In the genomic region with DNA sequence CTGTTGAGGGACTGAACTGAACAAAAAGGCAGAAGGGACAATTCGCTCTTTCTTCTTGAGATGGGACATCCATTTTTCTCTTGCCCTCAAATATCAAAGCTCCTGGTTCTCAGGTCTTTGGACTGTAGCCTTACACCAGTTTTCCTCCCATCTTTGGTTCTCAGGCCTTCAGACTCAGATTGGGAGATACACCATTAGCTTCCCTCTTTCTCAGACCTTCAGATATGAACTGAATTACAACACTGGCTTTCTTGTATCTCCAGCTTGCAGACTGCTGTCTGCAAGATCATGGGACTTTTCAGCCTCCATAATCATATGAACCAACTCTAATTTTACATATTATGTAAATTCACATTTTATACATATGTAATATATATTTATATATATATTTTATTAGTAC, we compare ENCODE assay signal across 26 cellular contexts. TPM values are rescaled to one million over a fixed set of nuclear protein-coding genes. Genes with fewer than 3 reads are reported as not detected.
"Had no signal": no experiment of that assay in that cellular context is flagged by ENCODE, and none has a peak within 500 bp of the region (broad histone marks: within the 10 kb centered on the region; RNA-seq: fewer than 3 reads in every experiment).

No MANE protein-coding gene starts in this region.

- ATAC-seq: naive thymus-derived CD4-positive, alpha-beta T cell; natural killer cell treated with Interleukin-12 subunit alpha and Interleukin-12 subunit beta and Interleukin-15 and Interleukin-18, amount 100 ng/mL, for 72 hours; pancreas; right cardiac atrium; sciatic nerve; stimulated activated naive B cell treated with anti-CD40 and anti-IgM and Interleukin-4, amounts not matched to agents 10 μg/mL and 1 μg/mL and 100 μg/mL, for 72 hours; stimulated activated naive CD8-positive, alpha-beta T cell treated with anti-CD3 and anti-CD28 coated beads, Interleukin-15, Interleukin-2, amounts not matched to agents 100 U/mL and 50 U/mL, for 24 hours had no signal

- DNase-seq: islet precursor cell; left ventricle myocardium inferior; mesendoderm; naive thymus-derived CD4-positive, alpha-beta T cell; nucleus accumbens; pancreas; posterior cingulate gyrus; retina; right cardiac atrium; stimulated activated CD4-positive, alpha-beta T cell treated with anti-CD3 and anti-CD28 coated beads, Interleukin-12 subunit alpha, Interleukin-12 subunit beta, amount 100 ng/mL, for 4 hours; stimulated activated CD4-positive, alpha-beta T cell treated with anti-CD3 and anti-CD28 coated beads, Interleukin-15, amount 100 ng/mL, for 24 hours; stimulated activated CD4-positive, alpha-beta T cell treated with anti-CD3 and anti-CD28 coated beads, Interleukin-2, amount 100 ng/mL, for 24 hours; stimulated activated CD4-positive, alpha-beta T cell treated with anti-CD3 and anti-CD28 coated beads, Interleukin-4, amount 100 ng/mL, for 1 hour; stimulated activated naive B cell treated with anti-CD40 and anti-IgM and Interleukin-4, amounts not matched to agents 10 μg/mL and 1 μg/mL and 100 μg/mL, for 72 hours; stimulated activated naive CD8-positive, alpha-beta T cell treated with anti-CD3 and anti-CD28 coated beads, Interleukin-15, Interleukin-2, amounts not matched to agents 100 U/mL and 50 U/mL, for 24 hours; stomach; testis; thyroid gland; transverse colon; upper lobe of left lung had no signal

- H3K4me3 ChIP-seq: left ventricle myocardium inferior, lung, pancreas, prostate gland, skin epidermis, stomach, testis, thyroid gland, transverse colon, upper lobe of left lung, vagina had no signal

- H3K27ac ChIP-seq: left ventricle myocardium inferior, pancreas, prostate gland, skin epidermis, stomach, testis, thyroid gland, transverse colon, upper lobe of left lung, vagina had no signal

- H3K27me3 ChIP-seq: pancreas, stomach, testis, thyroid gland, transverse colon, upper lobe of left lung, vagina had no signal

- H3K9me3 ChIP-seq: left ventricle myocardium inferior, pancreas, prostate gland, stomach, testis, thyroid gland, transverse colon, upper lobe of left lung, vagina had no signal

- H3K4me1 ChIP-seq: left ventricle myocardium inferior, pancreas, prostate gland, stomach, testis, thyroid gland, transverse colon, upper lobe of left lung, vagina had no signal

- FAIRE-seq: pancreas had no signal

- H3K36me3 ChIP-seq: left ventricle myocardium inferior, pancreas, prostate gland, stomach, thyroid gland, transverse colon, upper lobe of left lung, vagina had no signal

RNA-seq across cellular contexts. Expression of gene HMMR, which starts 35.6 kb away (rescaled TPM):
- polyA plus RNA-seq: naive thymus-derived CD4-positive, alpha-beta T cell had no signal
